ENCODE assay signal across 8 cellular contexts in genomic region chr1:169893645-169894423, GRCh38. TPM values are rescaled to one million over a fixed set of nuclear protein-coding genes. Genes with fewer than 3 reads are reported as not detected.
A peak's percentile ranks its signal among the peaks of the same experiment; 100 is the strongest.
DNase-seq lines count a peak whose midpoint lies in the region; ATAC-seq, FAIRE-seq and TF ChIP-seq lines count a peak whose summit lies in the region.

Gene SCYL3, minus strand, starts transcription at chr1:169893896. Its CDS starts 5,056 bp downstream, at chr1:169888840.

- H3K4me3 ChIP-seq in heart right ventricle = peak within 1 kb of the TSS; percentile 85 to 99 (median 96)
- H3K4me3 ChIP-seq in upper lobe of left lung = peak within 1 kb of the TSS; percentile 80 to 96 (median 88)

- TF ChIP-seq POLR2A in GM12892 (IDR thresholded peaks at IDR 0.05; ENCODE audit: low read depth, low read length) = peak; percentile 89
- peak in 3 of 4 donors; percentile 32 to 91 (median 71) for TF ChIP-seq POLR2A in upper lobe of left lung (IDR thresholded peaks at IDR 0.05)

- intact Hi-C loops in heart right ventricle (cut with DNase I) = loop anchor here in 3 of 10 donors (2.0 to 10.0 kb wide), 3 partner anchors 97 to 181 kb away; partner anchors contain the start of genes KIFAP3 (in 1 of the 3) and METTL18 (in 1 of the 3)
- intact Hi-C loops in posterior cingulate gyrus (cut with DNase I) = loop anchor here (1.0 to 2.0 kb wide), 2 partner anchors 99 to 180 kb away; partner anchors contain the start of genes KIFAP3 and METTL18

- 0 to 1% methylated on average over 39 to 52 of the region's 52 CpGs for WGBS in heart right ventricle, 2 donors
- 0 to 1% methylated on average over 23 to 35 of the region's 52 CpGs for WGBS in upper lobe of left lung, 2 donors

- FAIRE-seq in GM12892 (lab: Jason Lieb, UNC) = peak; percentile 97

- H3K27ac ChIP-seq in heart right ventricle (peak within 1 kb of the TSS; percentile 86 to 99 (median 97)), upper lobe of left lung (peak within 1 kb of the TSS; percentile 98 to 99 (median 99))

- H3K9me3 ChIP-seq in heart right ventricle = no peaks in the 10 kb centered on the region
- no peaks in the 10 kb centered on the region for H3K9me3 ChIP-seq in upper lobe of left lung

- H3K36me3 ChIP-seq in heart right ventricle (peaks cover 0 to 3% (median 0%) of the 10 kb centered on the region in 9 donors), upper lobe of left lung (no peaks in the 10 kb centered on the region)

- H3K27me3 ChIP-seq in heart right ventricle = peaks cover 0 to 10% (median 0%) of the 10 kb centered on the region in 7 donors
- no peaks in the 10 kb centered on the region for H3K27me3 ChIP-seq in upper lobe of left lung

- ATAC-seq in HG02852 (IDR thresholded peaks at IDR 0.05; ENCODE audit: unreplicated experiment) (peak; percentile 84), heart right ventricle (peak; percentile 98 to 100 (median 99)), upper lobe of left lung (ENCODE audit: low FRiP score in 2 of 2) (peak; percentile 98 to 99)

- TF ChIP-seq CTCF in heart right ventricle (IDR thresholded peaks at IDR 0.05) (peak in 1 of 9 donors; percentile 12), upper lobe of left lung (IDR thresholded peaks at IDR 0.05) (peak in 1 of 6 experiments; percentile 18)

- peak; percentile 73 for DNase-seq in GM12892 (ENCODE audit: insufficient read length)
- peak; percentile 97 for DNase-seq in NCI-H146 (lab: John Stamatoyannopoulos, UW)
- DNase-seq in T-helper 1 cell = peak; percentile 79 to 97 (median 86)
- peak; percentile 98 for DNase-seq in amniotic epithelial cell (ENCODE audit: low read depth)
- DNase-seq in heart right ventricle = peak; percentile 87 to 97
- DNase-seq in posterior cingulate gyrus = peak; percentile 91 to 99 (median 95)
- peak; percentile 97 for DNase-seq in upper lobe of left lung

- H3K4me1 ChIP-seq in heart right ventricle (peaks cover 0 to 29% (median 26%) of the 10 kb centered on the region in 9 donors), upper lobe of left lung (peaks cover 19 to 27% (median 23%) of the 10 kb centered on the region in 4 donors)

- peak in 1 of 4 donors; percentile 14 for TF ChIP-seq EP300 in upper lobe of left lung (IDR thresholded peaks at IDR 0.05)

RNA-seq across cellular contexts. Expression of gene SCYL3, which starts in this region (rescaled TPM):
- 6.8 TPM for polyA plus RNA-seq in GM12892 (2012; ENCODE audit: missing spikeins)
- total RNA-seq in heart right ventricle = 1 to 10 TPM; 3.3 to 8.9 (median 5.7) TPM
- polyA plus RNA-seq in heart right ventricle = 1 to 10 TPM; 2.4 to 3.3 TPM
- total RNA-seq in upper lobe of left lung = 10 to 100 TPM in 4 of 6 donors, 1 to 10 TPM in 2; 6.4 to 15.1 (median 10.7) TPM

Comparison
In these comparisons a context has a peak if more than half of its experiments do, and no peak if none do; other contexts are left out.
1. Peak in every context shown above with its lines: DNase-seq, ATAC-seq, H3K4me3 ChIP-seq and H3K27ac ChIP-seq.